1 cellular context compared by ENCODE assay signal in genomic region chr17:48561894-48562810, GRCh38.
TF ChIP-seq lines count a peak whose summit lies in the region.

No MANE protein-coding gene starts in this region.

TF ChIP-seq in HEK293, 187 proteins besides CTCF, POLR2A, EP300 and RAD21 (continued from another document and continues in another):
- TF ChIP-seq ZNF157 (tag by site-specific recombination; IDR thresholded peaks at IDR 0.05), result no peak
- no peak for TF ChIP-seq ZNF785 (tag by site-specific recombination; IDR thresholded peaks at IDR 0.05)
- TF ChIP-seq SCRT2 (tag by site-specific recombination; IDR thresholded peaks at IDR 0.05), result no peak
- 0 out of 2 replicates have a peak, but pooled peaks have one; percentile 16 for TF ChIP-seq KLF7 (tag by site-specific recombination; IDR thresholded peaks at IDR 0.05; ENCODE audit: borderline replicate concordance)
- TF ChIP-seq, protein P1, sequence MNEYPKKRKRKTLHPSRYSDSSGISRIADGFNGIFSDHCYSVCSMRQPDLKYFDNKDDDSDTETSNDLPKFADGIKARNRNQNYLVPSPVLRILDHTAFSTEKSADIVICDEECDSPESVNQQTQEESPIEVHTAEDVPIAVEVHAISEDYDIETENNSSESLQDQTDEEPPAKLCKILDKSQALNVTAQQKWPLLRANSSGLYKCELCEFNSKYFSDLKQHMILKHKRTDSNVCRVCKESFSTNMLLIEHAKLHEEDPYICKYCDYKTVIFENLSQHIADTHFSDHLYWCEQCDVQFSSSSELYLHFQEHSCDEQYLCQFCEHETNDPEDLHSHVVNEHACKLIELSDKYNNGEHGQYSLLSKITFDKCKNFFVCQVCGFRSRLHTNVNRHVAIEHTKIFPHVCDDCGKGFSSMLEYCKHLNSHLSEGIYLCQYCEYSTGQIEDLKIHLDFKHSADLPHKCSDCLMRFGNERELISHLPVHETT (tag by site-specific recombination; IDR thresholded peaks at IDR 0.05), result no peak
- no peak for TF ChIP-seq ZNF510 (tag by site-specific recombination; IDR thresholded peaks at IDR 0.05; ENCODE audit: insufficient replicate concordance)
- no peak; the same call in 1 of the 2 replicates for TF ChIP-seq ZNF391 (tag by site-specific recombination; IDR thresholded peaks at IDR 0.05; ENCODE audit: borderline replicate concordance, low read depth)
- no peak for TF ChIP-seq ZNF10 (tag by site-specific recombination; IDR thresholded peaks at IDR 0.05)
- no peak for TF ChIP-seq RBAK (tag by site-specific recombination; IDR thresholded peaks at IDR 0.05)
- no peak for TF ChIP-seq ZSCAN23 (tag by site-specific recombination; IDR thresholded peaks at IDR 0.05)
- no peak for TF ChIP-seq ZNF623 (tag by site-specific recombination; IDR thresholded peaks at IDR 0.05)
- no peak for TF ChIP-seq ZNF221 (tag by site-specific recombination; IDR thresholded peaks at IDR 0.05; ENCODE audit: borderline replicate concordance)
- TF ChIP-seq, protein P2, sequence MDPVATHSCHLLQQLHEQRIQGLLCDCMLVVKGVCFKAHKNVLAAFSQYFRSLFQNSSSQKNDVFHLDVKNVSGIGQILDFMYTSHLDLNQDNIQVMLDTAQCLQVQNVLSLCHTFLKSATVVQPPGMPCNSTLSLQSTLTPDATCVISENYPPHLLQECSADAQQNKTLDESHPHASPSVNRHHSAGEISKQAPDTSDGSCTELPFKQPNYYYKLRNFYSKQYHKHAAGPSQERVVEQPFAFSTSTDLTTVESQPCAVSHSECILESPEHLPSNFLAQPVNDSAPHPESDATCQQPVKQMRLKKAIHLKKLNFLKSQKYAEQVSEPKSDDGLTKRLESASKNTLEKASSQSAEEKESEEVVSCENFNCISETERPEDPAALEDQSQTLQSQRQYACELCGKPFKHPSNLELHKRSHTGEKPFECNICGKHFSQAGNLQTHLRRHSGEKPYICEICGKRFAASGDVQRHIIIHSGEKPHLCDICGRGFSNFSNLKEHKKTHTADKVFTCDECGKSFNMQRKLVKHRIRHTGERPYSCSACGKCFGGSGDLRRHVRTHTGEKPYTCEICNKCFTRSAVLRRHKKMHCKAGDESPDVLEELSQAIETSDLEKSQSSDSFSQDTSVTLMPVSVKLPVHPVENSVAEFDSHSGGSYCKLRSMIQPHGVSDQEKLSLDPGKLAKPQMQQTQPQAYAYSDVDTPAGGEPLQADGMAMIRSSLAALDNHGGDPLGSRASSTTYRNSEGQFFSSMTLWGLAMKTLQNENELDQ (tag by site-specific recombination; IDR thresholded peaks at IDR 0.05; ENCODE audit: low read depth), result no peak
- TF ChIP-seq ZIC2 (tag by site-specific recombination; IDR thresholded peaks at IDR 0.05), result peak; percentile 15; the same call in 1 of the 2 replicates
- no peak for TF ChIP-seq ZNF248 (tag by site-specific recombination; IDR thresholded peaks at IDR 0.05)
- TF ChIP-seq REPIN1 (tag by site-specific recombination; IDR thresholded peaks at IDR 0.05; ENCODE audit: low read depth), result no peak
- TF ChIP-seq, protein P3, sequence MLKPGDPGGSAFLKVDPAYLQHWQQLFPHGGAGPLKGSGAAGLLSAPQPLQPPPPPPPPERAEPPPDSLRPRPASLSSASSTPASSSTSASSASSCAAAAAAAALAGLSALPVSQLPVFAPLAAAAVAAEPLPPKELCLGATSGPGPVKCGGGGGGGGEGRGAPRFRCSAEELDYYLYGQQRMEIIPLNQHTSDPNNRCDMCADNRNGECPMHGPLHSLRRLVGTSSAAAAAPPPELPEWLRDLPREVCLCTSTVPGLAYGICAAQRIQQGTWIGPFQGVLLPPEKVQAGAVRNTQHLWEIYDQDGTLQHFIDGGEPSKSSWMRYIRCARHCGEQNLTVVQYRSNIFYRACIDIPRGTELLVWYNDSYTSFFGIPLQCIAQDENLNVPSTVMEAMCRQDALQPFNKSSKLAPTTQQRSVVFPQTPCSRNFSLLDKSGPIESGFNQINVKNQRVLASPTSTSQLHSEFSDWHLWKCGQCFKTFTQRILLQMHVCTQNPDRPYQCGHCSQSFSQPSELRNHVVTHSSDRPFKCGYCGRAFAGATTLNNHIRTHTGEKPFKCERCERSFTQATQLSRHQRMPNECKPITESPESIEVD (tag by site-specific recombination; IDR thresholded peaks at IDR 0.05), result peak; percentile 97
- TF ChIP-seq ZNF175 (tag by site-specific recombination; IDR thresholded peaks at IDR 0.05), result no peak
- TF ChIP-seq OSR2 (tag by site-specific recombination; IDR thresholded peaks at IDR 0.05), result peak; percentile 82
- TF ChIP-seq ZNF529 (tag by site-specific recombination; IDR thresholded peaks at IDR 0.05; ENCODE audit: insufficient replicate concordance), result no peak
- TF ChIP-seq, protein P4, sequence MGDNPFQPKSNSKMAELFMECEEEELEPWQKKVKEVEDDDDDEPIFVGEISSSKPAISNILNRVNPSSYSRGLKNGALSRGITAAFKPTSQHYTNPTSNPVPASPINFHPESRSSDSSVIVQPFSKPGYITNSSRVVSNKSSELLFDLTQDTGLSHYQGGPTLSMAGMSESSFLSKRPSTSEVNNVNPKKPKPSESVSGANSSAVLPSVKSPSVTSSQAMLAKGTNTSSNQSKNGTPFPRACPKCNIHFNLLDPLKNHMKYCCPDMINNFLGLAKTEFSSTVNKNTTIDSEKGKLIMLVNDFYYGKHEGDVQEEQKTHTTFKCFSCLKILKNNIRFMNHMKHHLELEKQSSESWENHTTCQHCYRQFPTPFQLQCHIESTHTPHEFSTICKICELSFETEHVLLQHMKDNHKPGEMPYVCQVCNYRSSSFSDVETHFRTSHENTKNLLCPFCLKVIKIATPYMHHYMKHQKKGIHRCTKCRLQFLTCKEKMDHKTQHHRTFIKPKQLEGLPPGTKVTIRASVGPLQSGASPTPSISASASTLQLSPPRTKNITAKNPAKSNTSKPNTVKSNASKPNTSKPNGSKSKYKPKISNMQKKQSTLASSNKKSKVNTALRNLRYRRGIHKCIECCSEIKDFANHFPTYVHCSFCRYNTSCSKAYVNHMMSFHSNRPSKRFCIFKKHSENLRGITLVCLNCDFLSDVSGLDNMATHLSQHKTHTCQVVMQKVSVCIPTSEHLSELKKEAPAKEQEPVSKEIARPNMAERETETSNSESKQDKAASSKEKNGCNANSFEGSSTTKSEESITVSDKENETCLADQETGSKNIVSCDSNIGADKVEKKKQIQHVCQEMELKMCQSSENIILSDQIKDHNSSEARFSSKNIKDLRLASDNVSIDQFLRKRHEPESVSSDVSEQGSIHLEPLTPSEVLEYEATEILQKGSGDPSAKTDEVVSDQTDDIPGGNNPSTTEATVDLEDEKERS (tag by site-specific recombination; IDR thresholded peaks at IDR 0.05), result no peak
- TF ChIP-seq ZNF514 (tag by site-specific recombination; IDR thresholded peaks at IDR 0.05), result no peak
- peak; percentile 71; the same call in 1 of the 2 replicates for TF ChIP-seq ZNF596 (tag by site-specific recombination; IDR thresholded peaks at IDR 0.05)
- peak; percentile 96 for TF ChIP-seq SP7 (tag by site-specific recombination; IDR thresholded peaks at IDR 0.05)
- TF ChIP-seq GFI1B (tag by site-specific recombination; IDR thresholded peaks at IDR 0.05), result 0 out of 2 replicates have a peak, but pooled peaks have one; percentile 19
- TF ChIP-seq GLIS1 (tag by site-specific recombination; IDR thresholded peaks at IDR 0.05), result peak; percentile 91
- TF ChIP-seq, protein P5, sequence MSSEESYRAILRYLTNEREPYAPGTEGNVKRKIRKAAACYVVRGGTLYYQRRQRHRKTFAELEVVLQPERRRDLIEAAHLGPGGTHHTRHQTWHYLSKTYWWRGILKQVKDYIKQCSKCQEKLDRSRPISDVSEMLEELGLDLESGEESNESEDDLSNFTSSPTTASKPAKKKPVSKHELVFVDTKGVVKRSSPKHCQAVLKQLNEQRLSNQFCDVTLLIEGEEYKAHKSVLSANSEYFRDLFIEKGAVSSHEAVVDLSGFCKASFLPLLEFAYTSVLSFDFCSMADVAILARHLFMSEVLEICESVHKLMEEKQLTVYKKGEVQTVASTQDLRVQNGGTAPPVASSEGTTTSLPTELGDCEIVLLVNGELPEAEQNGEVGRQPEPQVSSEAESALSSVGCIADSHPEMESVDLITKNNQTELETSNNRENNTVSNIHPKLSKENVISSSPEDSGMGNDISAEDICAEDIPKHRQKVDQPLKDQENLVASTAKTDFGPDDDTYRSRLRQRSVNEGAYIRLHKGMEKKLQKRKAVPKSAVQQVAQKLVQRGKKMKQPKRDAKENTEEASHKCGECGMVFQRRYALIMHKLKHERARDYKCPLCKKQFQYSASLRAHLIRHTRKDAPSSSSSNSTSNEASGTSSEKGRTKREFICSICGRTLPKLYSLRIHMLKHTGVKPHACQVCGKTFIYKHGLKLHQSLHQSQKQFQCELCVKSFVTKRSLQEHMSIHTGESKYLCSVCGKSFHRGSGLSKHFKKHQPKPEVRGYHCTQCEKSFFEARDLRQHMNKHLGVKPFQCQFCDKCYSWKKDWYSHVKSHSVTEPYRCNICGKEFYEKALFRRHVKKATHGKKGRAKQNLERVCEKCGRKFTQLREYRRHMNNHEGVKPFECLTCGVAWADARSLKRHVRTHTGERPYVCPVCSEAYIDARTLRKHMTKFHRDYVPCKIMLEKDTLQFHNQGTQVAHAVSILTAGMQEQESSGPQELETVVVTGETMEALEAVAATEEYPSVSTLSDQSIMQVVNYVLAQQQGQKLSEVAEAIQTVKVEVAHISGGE (tag by site-specific recombination; conservative IDR thresholded peaks at IDR 0.05; ENCODE audit: low read depth), result no peak
- no peak for TF ChIP-seq ZNF48 (tag by site-specific recombination; IDR thresholded peaks at IDR 0.05)
- TF ChIP-seq ZNF792 (tag by site-specific recombination; IDR thresholded peaks at IDR 0.05), result no peak
- TF ChIP-seq ZNF274 (IDR thresholded peaks at IDR 0.05; ENCODE audit: low read length), result no peak
- no peak for TF ChIP-seq ZNF274 (tag by site-specific recombination; IDR thresholded peaks at IDR 0.05; ENCODE audit: borderline replicate concordance)
- TF ChIP-seq ZSCAN30 (tag by site-specific recombination; IDR thresholded peaks at IDR 0.05), result peak; percentile 72; the same call in 1 of the 2 replicates
- TF ChIP-seq, protein P6, sequence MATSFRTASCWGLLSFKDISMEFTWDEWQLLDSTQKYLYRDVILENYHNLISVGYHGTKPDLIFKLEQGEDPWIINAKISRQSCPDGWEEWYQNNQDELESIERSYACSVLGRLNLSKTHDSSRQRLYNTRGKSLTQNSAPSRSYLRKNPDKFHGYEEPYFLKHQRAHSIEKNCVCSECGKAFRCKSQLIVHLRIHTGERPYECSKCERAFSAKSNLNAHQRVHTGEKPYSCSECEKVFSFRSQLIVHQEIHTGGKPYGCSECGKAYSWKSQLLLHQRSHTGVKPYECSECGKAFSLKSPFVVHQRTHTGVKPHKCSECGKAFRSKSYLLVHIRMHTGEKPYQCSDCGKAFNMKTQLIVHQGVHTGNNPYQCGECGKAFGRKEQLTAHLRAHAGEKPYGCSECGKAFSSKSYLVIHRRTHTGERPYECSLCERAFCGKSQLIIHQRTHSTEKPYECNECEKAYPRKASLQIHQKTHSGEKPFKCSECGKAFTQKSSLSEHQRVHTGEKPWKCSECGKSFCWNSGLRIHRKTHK (tag by site-specific recombination; IDR thresholded peaks at IDR 0.05), result no peak
- no peak for TF ChIP-seq ZNF610 (tag by site-specific recombination; IDR thresholded peaks at IDR 0.05; ENCODE audit: borderline replicate concordance)
- TF ChIP-seq MYNN (tag by site-specific recombination; IDR thresholded peaks at IDR 0.05; ENCODE audit: borderline replicate concordance), result no peak
- 0 out of 2 replicates have a peak, but pooled peaks have one; percentile 47 for TF ChIP-seq ZNF558 (tag by site-specific recombination; IDR thresholded peaks at IDR 0.05)
- TF ChIP-seq, protein P7, sequence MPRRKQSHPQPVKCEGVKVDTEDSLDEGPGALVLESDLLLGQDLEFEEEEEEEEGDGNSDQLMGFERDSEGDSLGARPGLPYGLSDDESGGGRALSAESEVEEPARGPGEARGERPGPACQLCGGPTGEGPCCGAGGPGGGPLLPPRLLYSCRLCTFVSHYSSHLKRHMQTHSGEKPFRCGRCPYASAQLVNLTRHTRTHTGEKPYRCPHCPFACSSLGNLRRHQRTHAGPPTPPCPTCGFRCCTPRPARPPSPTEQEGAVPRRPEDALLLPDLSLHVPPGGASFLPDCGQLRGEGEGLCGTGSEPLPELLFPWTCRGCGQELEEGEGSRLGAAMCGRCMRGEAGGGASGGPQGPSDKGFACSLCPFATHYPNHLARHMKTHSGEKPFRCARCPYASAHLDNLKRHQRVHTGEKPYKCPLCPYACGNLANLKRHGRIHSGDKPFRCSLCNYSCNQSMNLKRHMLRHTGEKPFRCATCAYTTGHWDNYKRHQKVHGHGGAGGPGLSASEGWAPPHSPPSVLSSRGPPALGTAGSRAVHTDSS (tag by site-specific recombination; IDR thresholded peaks at IDR 0.05), result peak; percentile 85
- TF ChIP-seq ZNF23 (tag by site-specific recombination; IDR thresholded peaks at IDR 0.05; ENCODE audit: borderline replicate concordance), result no peak
- peak; percentile 74 for TF ChIP-seq ZBTB8A (tag by site-specific recombination; IDR thresholded peaks at IDR 0.05)
- TF ChIP-seq ZNF140 (tag by site-specific recombination; IDR thresholded peaks at IDR 0.05), result no peak
- TF ChIP-seq ZNF658 (tag by site-specific recombination; IDR thresholded peaks at IDR 0.05), result no peak
- TF ChIP-seq ZNF837 (tag by site-specific recombination; IDR thresholded peaks at IDR 0.05), result no peak
- no peak for TF ChIP-seq SP3 (tag by site-specific recombination; IDR thresholded peaks at IDR 0.05)
- TF ChIP-seq SALL2 (tag by site-specific recombination; IDR thresholded peaks at IDR 0.05; ENCODE audit: borderline replicate concordance), result no peak
- TF ChIP-seq, protein P8, sequence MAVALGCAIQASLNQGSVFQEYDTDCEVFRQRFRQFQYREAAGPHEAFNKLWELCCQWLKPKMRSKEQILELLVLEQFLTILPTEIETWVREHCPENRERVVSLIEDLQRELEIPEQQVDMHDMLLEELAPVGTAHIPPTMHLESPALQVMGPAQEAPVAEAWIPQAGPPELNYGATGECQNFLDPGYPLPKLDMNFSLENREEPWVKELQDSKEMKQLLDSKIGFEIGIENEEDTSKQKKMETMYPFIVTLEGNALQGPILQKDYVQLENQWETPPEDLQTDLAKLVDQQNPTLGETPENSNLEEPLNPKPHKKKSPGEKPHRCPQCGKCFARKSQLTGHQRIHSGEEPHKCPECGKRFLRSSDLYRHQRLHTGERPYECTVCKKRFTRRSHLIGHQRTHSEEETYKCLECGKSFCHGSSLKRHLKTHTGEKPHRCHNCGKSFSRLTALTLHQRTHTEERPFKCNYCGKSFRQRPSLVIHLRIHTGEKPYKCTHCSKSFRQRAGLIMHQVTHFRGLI (tag by site-specific recombination; IDR thresholded peaks at IDR 0.05), result peak; percentile 48; the same call in 1 of the 2 replicates
- TF ChIP-seq ELK4 (IDR thresholded peaks at IDR 0.05; ENCODE audit: borderline replicate concordance, low read depth, low read length), result no peak
